In the genomic region with DNA sequence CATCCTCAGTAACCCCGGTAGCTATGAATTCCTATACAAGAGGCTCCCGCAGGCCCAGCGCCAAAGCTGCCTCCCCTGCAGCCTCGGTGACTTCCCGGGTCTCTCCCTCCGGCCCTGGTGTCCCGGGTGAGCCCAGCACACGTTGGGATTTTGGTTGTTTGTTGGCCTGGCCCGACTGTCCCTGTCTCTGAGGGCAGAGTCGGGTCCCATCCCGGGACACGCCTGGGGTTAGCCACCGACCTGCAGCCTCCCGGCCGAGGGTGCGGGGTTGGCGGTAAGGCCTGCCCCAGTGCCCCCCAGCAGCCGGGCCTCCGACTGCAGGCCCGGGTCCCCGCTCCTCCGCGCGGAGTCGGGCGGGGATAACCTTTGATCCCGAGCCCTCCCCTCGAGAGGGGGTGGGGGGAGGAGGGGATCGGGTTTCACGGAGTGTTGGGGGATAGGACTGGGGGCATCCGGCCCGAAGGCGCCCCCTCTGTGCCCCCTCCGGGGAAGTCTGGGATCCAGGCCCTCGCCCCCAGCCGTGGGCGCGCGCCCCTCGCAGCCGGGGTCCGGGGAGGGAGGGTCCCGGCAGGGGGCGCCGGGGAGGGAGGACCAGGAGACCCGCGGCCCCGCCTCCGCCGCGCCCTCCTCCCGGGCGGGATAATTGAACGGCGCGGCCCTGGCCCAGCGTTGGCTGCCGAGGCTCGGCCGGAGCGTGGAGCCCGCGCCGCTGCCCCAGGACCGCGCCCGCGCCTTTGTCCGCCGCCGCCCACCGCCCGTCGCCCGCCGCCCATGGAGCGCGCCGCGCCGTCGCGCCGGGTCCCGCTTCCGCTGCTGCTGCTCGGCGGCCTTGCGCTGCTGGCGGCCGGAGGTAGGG, we compare ENCODE assay signal across 1 cellular context.
A peak's percentile ranks its signal among the peaks of the same experiment; 100 is the strongest.
TF ChIP-seq lines count a peak whose summit lies in the region.

A gene with protein sequence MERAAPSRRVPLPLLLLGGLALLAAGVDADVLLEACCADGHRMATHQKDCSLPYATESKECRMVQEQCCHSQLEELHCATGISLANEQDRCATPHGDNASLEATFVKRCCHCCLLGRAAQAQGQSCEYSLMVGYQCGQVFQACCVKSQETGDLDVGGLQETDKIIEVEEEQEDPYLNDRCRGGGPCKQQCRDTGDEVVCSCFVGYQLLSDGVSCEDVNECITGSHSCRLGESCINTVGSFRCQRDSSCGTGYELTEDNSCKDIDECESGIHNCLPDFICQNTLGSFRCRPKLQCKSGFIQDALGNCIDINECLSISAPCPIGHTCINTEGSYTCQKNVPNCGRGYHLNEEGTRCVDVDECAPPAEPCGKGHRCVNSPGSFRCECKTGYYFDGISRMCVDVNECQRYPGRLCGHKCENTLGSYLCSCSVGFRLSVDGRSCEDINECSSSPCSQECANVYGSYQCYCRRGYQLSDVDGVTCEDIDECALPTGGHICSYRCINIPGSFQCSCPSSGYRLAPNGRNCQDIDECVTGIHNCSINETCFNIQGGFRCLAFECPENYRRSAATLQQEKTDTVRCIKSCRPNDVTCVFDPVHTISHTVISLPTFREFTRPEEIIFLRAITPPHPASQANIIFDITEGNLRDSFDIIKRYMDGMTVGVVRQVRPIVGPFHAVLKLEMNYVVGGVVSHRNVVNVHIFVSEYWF (plus strand): TSS at position 669 of the 856 bp plus-strand sequence. CDS start 103 bp downstream, at position 772.

TF ChIP-seq in SK-N-SH treated with all-trans-retinoic acid at 6 μM for 48 hours, 23 proteins besides CTCF, POLR2A, EP300 and RAD21 (continued from another document):
- TF ChIP-seq, protein P1, sequence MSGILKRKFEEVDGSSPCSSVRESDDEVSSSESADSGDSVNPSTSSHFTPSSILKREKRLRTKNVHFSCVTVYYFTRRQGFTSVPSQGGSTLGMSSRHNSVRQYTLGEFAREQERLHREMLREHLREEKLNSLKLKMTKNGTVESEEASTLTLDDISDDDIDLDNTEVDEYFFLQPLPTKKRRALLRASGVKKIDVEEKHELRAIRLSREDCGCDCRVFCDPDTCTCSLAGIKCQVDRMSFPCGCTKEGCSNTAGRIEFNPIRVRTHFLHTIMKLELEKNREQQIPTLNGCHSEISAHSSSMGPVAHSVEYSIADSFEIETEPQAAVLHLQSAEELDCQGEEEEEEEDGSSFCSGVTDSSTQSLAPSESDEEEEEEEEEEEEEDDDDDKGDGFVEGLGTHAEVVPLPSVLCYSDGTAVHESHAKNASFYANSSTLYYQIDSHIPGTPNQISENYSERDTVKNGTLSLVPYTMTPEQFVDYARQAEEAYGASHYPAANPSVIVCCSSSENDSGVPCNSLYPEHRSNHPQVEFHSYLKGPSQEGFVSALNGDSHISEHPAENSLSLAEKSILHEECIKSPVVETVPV (CRISPR knock-in tag; IDR thresholded peaks at IDR 0.05), result no peak
- no peak for TF ChIP-seq ESRRG (CRISPR knock-in tag; IDR thresholded peaks at IDR 0.05)
- TF ChIP-seq, protein P2, sequence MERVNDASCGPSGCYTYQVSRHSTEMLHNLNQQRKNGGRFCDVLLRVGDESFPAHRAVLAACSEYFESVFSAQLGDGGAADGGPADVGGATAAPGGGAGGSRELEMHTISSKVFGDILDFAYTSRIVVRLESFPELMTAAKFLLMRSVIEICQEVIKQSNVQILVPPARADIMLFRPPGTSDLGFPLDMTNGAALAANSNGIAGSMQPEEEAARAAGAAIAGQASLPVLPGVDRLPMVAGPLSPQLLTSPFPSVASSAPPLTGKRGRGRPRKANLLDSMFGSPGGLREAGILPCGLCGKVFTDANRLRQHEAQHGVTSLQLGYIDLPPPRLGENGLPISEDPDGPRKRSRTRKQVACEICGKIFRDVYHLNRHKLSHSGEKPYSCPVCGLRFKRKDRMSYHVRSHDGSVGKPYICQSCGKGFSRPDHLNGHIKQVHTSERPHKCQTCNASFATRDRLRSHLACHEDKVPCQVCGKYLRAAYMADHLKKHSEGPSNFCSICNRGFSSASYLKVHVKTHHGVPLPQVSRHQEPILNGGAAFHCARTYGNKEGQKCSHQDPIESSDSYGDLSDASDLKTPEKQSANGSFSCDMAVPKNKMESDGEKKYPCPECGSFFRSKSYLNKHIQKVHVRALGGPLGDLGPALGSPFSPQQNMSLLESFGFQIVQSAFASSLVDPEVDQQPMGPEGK (CRISPR knock-in tag; IDR thresholded peaks at IDR 0.05; ENCODE audit: borderline replicate concordance), result peak; percentile 80; the same call in 1 of the 2 replicates
